In genomic region chr7:153109561-153109960, GRCh38 we compare ENCODE assay signal across 23 cellular contexts.
"Had no signal": no experiment of that assay in that cellular context is flagged by ENCODE, and none has a peak within 500 bp of the region (broad histone marks: within the 10 kb centered on the region; RNA-seq: fewer than 3 reads in every experiment).

No MANE protein-coding gene starts in this region.

- DNase-seq: activated effector memory CD4-positive, alpha-beta T cell treated with anti-CD3 and anti-CD28 coated beads, Interleukin-2, amount 50 U/mL, for 16 hours; activated effector memory CD4-positive, alpha-beta T cell treated with Interleukin-2 at 50 U/mL for 16 hours; activated gamma-delta T cell; activated gamma-delta T cell treated with Interleukin-2 at 50 U/mL for 16 hours; activated naive CD4-positive, alpha-beta T cell; activated naive CD4-positive, alpha-beta T cell treated with anti-CD3 and anti-CD28 coated beads for 36 hours; activated naive CD4-positive, alpha-beta T cell treated with anti-CD3 and anti-CD28 coated beads, Interleukin-2, amount 10 ng/mL, durations not matched to agents 7 days and 5 days; activated naive CD4-positive, alpha-beta T cell treated with anti-CD3 and anti-CD28 coated beads, Interleukin-2, amount 50 U/mL, for 16 hours; activated naive CD4-positive, alpha-beta T cell treated with Interleukin-2 at 50 U/mL for 16 hours; activated naive CD8-positive, alpha-beta T cell treated with anti-CD3 and anti-CD28 coated beads for 36 hours; activated naive CD8-positive, alpha-beta T cell treated with anti-CD3 and anti-CD28 coated beads, Interleukin-2, amount 10 ng/mL, durations not matched to agents 7 days and 5 days; activated naive CD8-positive, alpha-beta T cell treated with anti-CD3 and anti-CD28 coated beads, Interleukin-2, amount 50 U/mL, for 24 hours; activated T-cell treated with anti-CD3 and anti-CD28 coated beads, Interleukin-2, amount 50 U/mL, for 24 hours; activated T-cell treated with anti-CD3 and anti-CD28 coated beads, Interleukin-2, amount 50 U/mL, for 4 hours; activated T-cell treated with anti-CD3 and anti-CD28 coated beads, Interleukin-2, amount 50 U/mL, for 48 hours; activated T-cell treated with anti-CD3 and anti-CD28 coated beads, Interleukin-2, amount 50 U/mL, for 72 hours; adrenal gland; amniotic stem cell; aorta; body of pancreas; brain microvascular endothelial cell; central memory CD4-positive, alpha-beta T cell; cerebellar nuclear complex had no signal
